ENCODE assay signal across 25 cellular contexts in genomic region chr3:124157000-124157712, GRCh38.
A peak's percentile ranks its signal among the peaks of the same experiment; 100 is the strongest.
DNase-seq lines count a peak whose midpoint lies in the region; ATAC-seq and TF ChIP-seq lines count a peak whose summit lies in the region.
"Had no signal": no experiment of that assay in that cellular context is flagged by ENCODE, and none has a peak within 500 bp of the region (broad histone marks: within the 10 kb centered on the region; RNA-seq: fewer than 3 reads in every experiment).

No MANE protein-coding gene starts in this region.

- peak overlapping the region in 9 of 11 experiments; percentile 1 to 50 (median 20); a peak in 12 of 22 replicates for H3K4me2 ChIP-seq in BLaER1 treated with 17β-estradiol and CSF1 and Interleukin-3, amounts not matched to agents 10 nM and 100 nM
- H3K4me2 ChIP-seq in PC-3 (ENCODE audit: low read length) = no peak overlapping the region
- H3K4me2 ChIP-seq in parathyroid adenoma (ENCODE audit: low read length) = no peak overlapping the region
- H3K4me2 ChIP-seq: A549, neural progenitor cell had no signal

- 34% methylated on average over 5 of the region's 5 CpGs for WGBS in esophagus muscularis mucosa

- ATAC-seq in PC-3 (peak; percentile 83), mucosa of descending colon (no peak)
- ATAC-seq: A549; activated CD8-positive, alpha-beta T cell treated with anti-CD3 and anti-CD28 coated beads, Interleukin-2, amount 10 ng/mL, durations not matched to agents 7 days and 5 days; K562; stimulated activated naive B cell treated with anti-CD40 and anti-IgM and Interleukin-4, amounts not matched to agents 10 μg/mL and 1 μg/mL and 100 μg/mL, for 72 hours; T-helper 17 cell had no signal

- H3K79me2 ChIP-seq in PC-3 (ENCODE audit: low read length) (no peaks in the 10 kb centered on the region), parathyroid adenoma (peaks cover 20% of the 10 kb centered on the region)

- no peaks in the 10 kb centered on the region for H3K36me3 ChIP-seq in BLaER1 treated with 17β-estradiol and CSF1 and Interleukin-3, amounts not matched to agents 10 nM and 100 nM
- H3K36me3 ChIP-seq in PC-3 (ENCODE audit: low read depth, low read length) = no peaks in the 10 kb centered on the region
- no peaks in the 10 kb centered on the region for H3K36me3 ChIP-seq in esophagus muscularis mucosa
- no peaks in the 10 kb centered on the region for H3K36me3 ChIP-seq in parathyroid adenoma (ENCODE audit: control insufficient read depth, insufficient read depth, low read length)
- no peaks in the 10 kb centered on the region for H3K36me3 ChIP-seq in mucosa of descending colon (ENCODE audit: low read depth)
- no peaks in the 10 kb centered on the region for H3K36me3 ChIP-seq in tibial artery
- H3K36me3 ChIP-seq: HAP-1, neural progenitor cell, right lobe of liver, vagina had no signal

- no peak overlapping the region for H3K27ac ChIP-seq in BLaER1 treated with 17β-estradiol and CSF1 and Interleukin-3, amounts not matched to agents 10 nM and 100 nM
- no peak overlapping the region for H3K27ac ChIP-seq in PC-3 (ENCODE audit: low read length)
- H3K27ac ChIP-seq in esophagus muscularis mucosa (replicated peaks in 1 of 4) = peak overlapping the region; percentile 13 to 50 (median 28)
- H3K27ac ChIP-seq in parathyroid adenoma = peak overlapping the region; percentile 25
- H3K27ac ChIP-seq in tibial artery = peak overlapping the region in 1 of 2 donors; percentile 32
- H3K27ac ChIP-seq: A549, neural progenitor cell, right lobe of liver, vagina had no signal

- H3K27me3 ChIP-seq in BLaER1 treated with 17β-estradiol and CSF1 and Interleukin-3, amounts not matched to agents 10 nM and 100 nM = no peaks in the 10 kb centered on the region
- H3K27me3 ChIP-seq in PC-3 (ENCODE audit: low read length) (no peaks in the 10 kb centered on the region), esophagus muscularis mucosa (no peaks in the 10 kb centered on the region), parathyroid adenoma (ENCODE audit: control insufficient read depth, insufficient read depth, low read length) (no peaks in the 10 kb centered on the region), tibial artery (no peaks in the 10 kb centered on the region)
- H3K27me3 ChIP-seq: neural progenitor cell, right lobe of liver, vagina had no signal

- H3K9me3 ChIP-seq in BLaER1 treated with 17β-estradiol and CSF1 and Interleukin-3, amounts not matched to agents 10 nM and 100 nM (replicated peaks in 1 of 11) = peaks cover 0 to 9% (median 5%) of the 10 kb centered on the region in 11 experiments; a peak in 5 of 22 replicates
- H3K9me3 ChIP-seq in PC-3 (ENCODE audit: low read length) (no peaks in the 10 kb centered on the region), esophagus muscularis mucosa (no peaks in the 10 kb centered on the region), parathyroid adenoma (ENCODE audit: control insufficient read depth, low read length) (no peaks in the 10 kb centered on the region), mucosa of descending colon (no peaks in the 10 kb centered on the region), tibial artery (no peaks in the 10 kb centered on the region)
- H3K9me3 ChIP-seq: A549, HAP-1, right lobe of liver, vagina had no signal

- H3K4me1 ChIP-seq in BLaER1 treated with 17β-estradiol and CSF1 and Interleukin-3, amounts not matched to agents 10 nM and 100 nM = peaks cover 8 to 13% (median 10%) of the 10 kb centered on the region in 10 experiments; a peak in 13 of 20 replicates
- peaks cover 10% of the 10 kb centered on the region for H3K4me1 ChIP-seq in PC-3 (ENCODE audit: insufficient read depth, low read length)
- peaks cover 20 to 41% (median 23%) of the 10 kb centered on the region in 4 donors for H3K4me1 ChIP-seq in esophagus muscularis mucosa
- H3K4me1 ChIP-seq in parathyroid adenoma = no peaks in the 10 kb centered on the region
- H3K4me1 ChIP-seq in mucosa of descending colon (ENCODE audit: low read depth) = no peaks in the 10 kb centered on the region
- peaks cover 0 to 44% (median 18%) of the 10 kb centered on the region in 4 donors for H3K4me1 ChIP-seq in tibial artery
- H3K4me1 ChIP-seq: A549 had no signal

- TF ChIP-seq POLR2A in esophagus muscularis mucosa (IDR thresholded peaks at IDR 0.05; ENCODE audit: low read depth) = no peak

- H3K9me2 ChIP-seq in PC-3 (replicated peaks; ENCODE audit: low read length) = no peaks in the 10 kb centered on the region

- H2AFZ ChIP-seq in PC-3 (ENCODE audit: low read length) = no peak overlapping the region
- no peak overlapping the region for H2AFZ ChIP-seq in parathyroid adenoma
- H2AFZ ChIP-seq: neural progenitor cell had no signal

- TF ChIP-seq EP300 in esophagus muscularis mucosa (IDR thresholded peaks at IDR 0.05) = no peak

- POLR2A ChIA-PET in PC-3 (lab: Charles Lee; ENCODE audit: unreplicated experiment) = no interaction called here

- CTCF ChIA-PET in PC-3 (lab: Charles Lee) = no interaction called here

- DNase-seq in PC-3 (peak; percentile 30), esophagus muscularis mucosa (ENCODE audit: extremely low spot score) (no peak), glomerular visceral epithelial cell (ENCODE audit: extremely low spot score) (no peak), NCI-H2029 treated with DMSO at 0.1 percent for 48 hours (lab: John Stamatoyannopoulos, UW) (no peak), mucosa of descending colon (no peak), tibial artery (no peak)
- DNase-seq: activated CD8-positive, alpha-beta T cell treated with anti-CD3 and anti-CD28 coated beads, Interleukin-2, amount 10 ng/mL, durations not matched to agents 7 days and 5 days; activated effector memory CD4-positive, alpha-beta T cell treated with Interleukin-2 at 50 U/mL for 16 hours; activated naive CD8-positive, alpha-beta T cell treated with anti-CD3 and anti-CD28 coated beads, Interleukin-2, amount 10 ng/mL, durations not matched to agents 7 days and 5 days; activated T-cell treated with anti-CD3 and anti-CD28 coated beads for 4 hours; CD8-positive, alpha-beta memory T cell; DMS53; NCI-H1105 treated with DMSO at 0.1 percent for 48 hours; NCI-H1930; NCI-H526 treated with DMSO at 0.1 percent for 48 hours; right lobe of liver; stimulated activated naive B cell treated with anti-CD40 and anti-IgM and Interleukin-4, amounts not matched to agents 10 μg/mL and 1 μg/mL and 100 μg/mL, for 72 hours; T-helper 17 cell had no signal

- H3K4me3 ChIP-seq in BLaER1 treated with 17β-estradiol and CSF1 and Interleukin-3, amounts not matched to agents 10 nM and 100 nM = no peak overlapping the region
- H3K4me3 ChIP-seq in PC-3 (ENCODE audit: low read length) = no peak overlapping the region
- H3K4me3 ChIP-seq in esophagus muscularis mucosa = no peak overlapping the region
- no peak overlapping the region for H3K4me3 ChIP-seq in parathyroid adenoma (ENCODE audit: low read depth, low read length)
- no peak overlapping the region for H3K4me3 ChIP-seq in mucosa of descending colon
- no peak overlapping the region for H3K4me3 ChIP-seq in tibial artery
- H3K4me3 ChIP-seq: A549, HAP-1, K562, neural progenitor cell, right lobe of liver, vagina had no signal

- no peak for TF ChIP-seq CTCF in PC-3 (conservative IDR thresholded peaks at IDR 0.05; ENCODE audit: low read depth, low read length)
- TF ChIP-seq CTCF in esophagus muscularis mucosa (IDR thresholded peaks at IDR 0.05) = no peak
- TF ChIP-seq CTCF in parathyroid adenoma (IDR thresholded peaks at IDR 0.05) = no peak
- TF ChIP-seq CTCF in mucosa of descending colon (IDR thresholded peaks at IDR 0.05) = no peak
- no peak for TF ChIP-seq CTCF in tibial artery (IDR thresholded peaks at IDR 0.05)

- no TSS peak for BruUV-seq in PC-3 (replicated peaks; lab: Mats Ljungman, UMichigan)

- H3K9ac ChIP-seq in BLaER1 treated with 17β-estradiol and CSF1 and Interleukin-3, amounts not matched to agents 10 nM and 100 nM = no peak overlapping the region
- H3K9ac ChIP-seq in PC-3 (ENCODE audit: low read length) (no peak overlapping the region), parathyroid adenoma (no peak overlapping the region)
- H3K9ac ChIP-seq: neural progenitor cell had no signal

- no peaks in the 10 kb centered on the region for H4K20me1 ChIP-seq in BLaER1 treated with 17β-estradiol and CSF1 and Interleukin-3, amounts not matched to agents 10 nM and 100 nM
- H4K20me1 ChIP-seq in PC-3 (ENCODE audit: low read length) = no peaks in the 10 kb centered on the region

- intact Hi-C loops in PC-3 (cut with micrococcal nuclease) = no loop called here
- intact Hi-C loops in esophagus muscularis mucosa (cut with DNase I) = no loop called here
- intact Hi-C loops in mucosa of descending colon (cut with DNase I, micrococcal nuclease) = no loop called here
- intact Hi-C loops in tibial artery (cut with DNase I; ENCODE audit: low total_unique reads) = no loop called here

- no peaks in the 10 kb centered on the region for H3F3A ChIP-seq in PC-3 (ENCODE audit: low read length, unreplicated experiment)

Comparison
In these comparisons a context has a peak if more than half of its experiments do, and no peak if none do; other contexts are left out.
1. H3K27ac ChIP-seq: peak in esophagus muscularis mucosa (4 of 4) and parathyroid adenoma (single experiment); none in BLaER1 treated with 17β-estradiol and CSF1 and Interleukin-3, amounts not matched to agents 10 nM and 100 nM (0 of 11) and PC-3 (single experiment).
2. H3K4me2 ChIP-seq: peak in BLaER1 treated with 17β-estradiol and CSF1 and Interleukin-3, amounts not matched to agents 10 nM and 100 nM (9 of 11); none in PC-3 (single experiment) and parathyroid adenoma (single experiment).